24 cellular contexts compared by ENCODE assay signal in the genomic region with DNA sequence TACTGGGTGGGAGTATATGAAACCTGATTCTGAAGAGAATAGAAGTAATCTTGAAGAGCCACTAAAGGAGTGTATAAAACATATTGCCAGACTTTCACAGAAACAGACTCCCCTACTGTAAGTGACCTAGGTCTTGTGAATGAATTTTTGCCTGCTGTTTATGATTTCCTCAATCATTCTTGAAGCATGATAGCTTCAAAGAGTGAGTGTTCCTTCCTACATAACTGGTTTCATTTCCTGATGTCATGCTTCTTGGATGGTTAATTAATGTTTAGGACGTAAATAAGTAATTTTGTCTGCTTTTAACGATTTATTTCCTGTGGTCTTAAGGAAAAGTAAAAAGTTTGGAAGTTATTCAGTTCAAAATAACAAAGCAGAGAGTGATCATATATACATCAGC.
"Had no signal": no experiment of that assay in that cellular context is flagged by ENCODE, and none has a peak within 500 bp of the region (broad histone marks: within the 10 kb centered on the region; RNA-seq: fewer than 3 reads in every experiment).

No MANE protein-coding gene starts in this region.

- ATAC-seq: activated naive CD8-positive, alpha-beta T cell treated with anti-CD3 and anti-CD28 coated beads, Interleukin-2, amount 50 U/mL, for 24 hours; activated T-helper 17 cell treated with anti-CD3 and anti-CD28 coated beads, Interleukin-2, amount 50 U/mL, for 72 hours; esophagus mucosa; left cardiac atrium; stimulated activated naive B cell treated with anti-CD40 and anti-IgM and Interleukin-4, amounts not matched to agents 10 μg/mL and 1 μg/mL and 100 μg/mL, for 72 hours; T-helper 17 cell; upper lobe of right lung had no signal

- H3K4me1 ChIP-seq: suprapubic skin, tibial artery, upper lobe of right lung had no signal

- H3K4me2 ChIP-seq: smooth muscle cell had no signal

- DNase-seq: activated CD4-positive, alpha-beta memory T cell treated with anti-CD3 and anti-CD28 coated beads, Interleukin-2, amount 10 ng/mL, durations not matched to agents 7 days and 5 days; activated CD4-positive, alpha-beta T cell treated with anti-CD3 and anti-CD28 coated beads, Interleukin-2, amount 10 ng/mL, durations not matched to agents 7 days and 5 days; activated CD4-positive, CD25-positive, alpha-beta regulatory T cell treated with anti-CD3 and anti-CD28 coated beads, Interleukin-2, amount 50 U/mL, for 72 hours; activated CD8-positive, alpha-beta memory T cell treated with anti-CD3 and anti-CD28 coated beads, Interleukin-2, amount 50 U/mL, for 48 hours; activated naive CD8-positive, alpha-beta T cell treated with anti-CD3 and anti-CD28 coated beads, Interleukin-2, amount 50 U/mL, for 24 hours; activated T-cell treated with anti-CD3 and anti-CD28 coated beads, Interleukin-2, amount 50 U/mL, for 24 hours; amygdala; caudate nucleus; foreskin melanocyte; left cardiac atrium; mammary epithelial cell; nephron progenitor cell; ovary; stimulated activated CD4-positive, alpha-beta T cell treated with anti-CD3 and anti-CD28 coated beads, Interleukin-1b, Interleukin-23, amount 100 ng/mL, for 48 hours; stimulated activated naive B cell treated with anti-CD40 and anti-IgM and Interleukin-4, amounts not matched to agents 10 μg/mL and 1 μg/mL and 100 μg/mL, for 72 hours; T-helper 17 cell; T1000; tibial artery; upper lobe of right lung had no signal

- H3K9me3 ChIP-seq: neutrophil, ovary, suprapubic skin, tibial artery, upper lobe of right lung had no signal

- H3K36me3 ChIP-seq: neutrophil, ovary, suprapubic skin, tibial artery, upper lobe of right lung had no signal

- H3K27me3 ChIP-seq: neutrophil, ovary, suprapubic skin, tibial artery, upper lobe of right lung had no signal

- H3K4me3 ChIP-seq: ovary, smooth muscle cell, suprapubic skin, tibial artery, upper lobe of right lung had no signal

- H3K27ac ChIP-seq: neutrophil, ovary, suprapubic skin, tibial artery, upper lobe of right lung had no signal
